Comparison of ENCODE assay signal across 15 cellular contexts in genomic region chr2:163717993-163718680, GRCh38. TPM values are rescaled to one million over a fixed set of nuclear protein-coding genes. Genes with fewer than 3 reads are reported as not detected.
DNase-seq lines count a peak whose midpoint lies in the region; ATAC-seq and TF ChIP-seq lines count a peak whose summit lies in the region.
"Had no signal": no experiment of that assay in that cellular context is flagged by ENCODE, and none has a peak within 500 bp of the region (broad histone marks: within the 10 kb centered on the region; RNA-seq: fewer than 3 reads in every experiment).

No MANE protein-coding gene starts in this region.

- H3K27ac ChIP-seq in coronary artery = peak overlapping the region in 1 of 2 donors; percentile 14
- no peak overlapping the region for H3K27ac ChIP-seq in A673 (ENCODE audit: low read depth, low read length, poor library complexity, severe bottlenecking)
- H3K27ac ChIP-seq: C4-2B had no signal

- H3K27me3 ChIP-seq in A673 (replicated peaks; ENCODE audit: insufficient read depth, low read depth, low read length, poor library complexity) = peaks cover 82% of the 10 kb centered on the region

- H3K4me3 Mint-ChIP-seq in nephron = no peak overlapping the region
- no peak overlapping the region for H3K4me3 Mint-ChIP-seq in naive thymus-derived CD8-positive, alpha-beta T cell
- H3K4me3 Mint-ChIP-seq: activated CD8-positive, alpha-beta T cell treated with anti-CD3 and anti-CD28 coated beads for 36 hours; activated naive CD4-positive, alpha-beta T cell treated with anti-CD3 and anti-CD28 coated beads, Interleukin-2, amount 50 U/mL, for 24 hours; dendritic cell treated with granulocyte-macrophage colony-stimulating factor and Interleukin-4, amounts not matched to agents 40 ng/mL and 50 ng/mL, for 4 days; T-helper 17 cell had no signal

- no peak for ATAC-seq in naive thymus-derived CD8-positive, alpha-beta T cell
- ATAC-seq in GM19455 (IDR thresholded peaks at IDR 0.05; ENCODE audit: unreplicated experiment) = no peak
- ATAC-seq: activated CD8-positive, alpha-beta T cell treated with anti-CD3 and anti-CD28 coated beads for 36 hours; stimulated activated naive CD8-positive, alpha-beta T cell treated with anti-CD3 and anti-CD28 coated beads, Interleukin-15, Interleukin-2, amounts not matched to agents 100 U/mL and 50 U/mL, for 24 hours; T-helper 17 cell had no signal

- POLR2A ChIA-PET in naive thymus-derived CD8-positive, alpha-beta T cell (lab: Charles Lee) = no interaction called here
- POLR2A ChIA-PET in A673 (lab: Charles Lee; ENCODE audit: low non-redundant PET) = no interaction called here

- H3K27ac Mint-ChIP-seq in nephron = peak overlapping the region in 2 of 3 experiments; percentile 10 to 50
- no peak overlapping the region for H3K27ac Mint-ChIP-seq in naive thymus-derived CD8-positive, alpha-beta T cell
- H3K27ac Mint-ChIP-seq: activated CD8-positive, alpha-beta T cell treated with anti-CD3 and anti-CD28 coated beads for 36 hours; activated naive CD4-positive, alpha-beta T cell treated with anti-CD3 and anti-CD28 coated beads, Interleukin-2, amount 50 U/mL, for 24 hours; dendritic cell treated with granulocyte-macrophage colony-stimulating factor and Interleukin-4, amounts not matched to agents 40 ng/mL and 50 ng/mL, for 4 days; T-helper 17 cell had no signal

- CTCF ChIA-PET in A673 (lab: Charles Lee) = no interaction called here

- H3K4me3 ChIP-seq in coronary artery = peak overlapping the region; percentile 31
- no peak overlapping the region for H3K4me3 ChIP-seq in A673 (ENCODE audit: low read depth, low read length, poor library complexity, severe bottlenecking)

- peak; percentile 85 for DNase-seq in DMS53 (lab: John Stamatoyannopoulos, UW)
- DNase-seq in NCI-H524 (lab: John Stamatoyannopoulos, UW) = peak; percentile 86 to 96
- no peak for DNase-seq in coronary artery (ENCODE audit: low spot score)
- DNase-seq in naive thymus-derived CD8-positive, alpha-beta T cell = no peak
- no peak for DNase-seq in activated CD8-positive, alpha-beta memory T cell treated with anti-CD3 and anti-CD28 coated beads, Interleukin-2, amount 50 U/mL, for 4 hours
- no peak for DNase-seq in A673 (ENCODE audit: low spot score)
- DNase-seq: activated CD8-positive, alpha-beta T cell treated with anti-CD3 and anti-CD28 coated beads for 36 hours; stimulated activated CD4-positive, alpha-beta T cell treated with anti-CD3 and anti-CD28 coated beads, Interleukin-2, amount 100 ng/mL, for 48 hours; stimulated activated naive CD8-positive, alpha-beta T cell treated with anti-CD3 and anti-CD28 coated beads, Interleukin-15, Interleukin-2, amounts not matched to agents 100 U/mL and 50 U/mL, for 24 hours; T-helper 17 cell had no signal

- H3K9me3 Mint-ChIP-seq in nephron = no peaks in the 10 kb centered on the region
- H3K9me3 Mint-ChIP-seq in naive thymus-derived CD8-positive, alpha-beta T cell = peaks cover 0 to 9% (median 2%) of the 10 kb centered on the region in 9 donors
- H3K9me3 Mint-ChIP-seq: activated CD8-positive, alpha-beta T cell treated with anti-CD3 and anti-CD28 coated beads for 36 hours; dendritic cell treated with granulocyte-macrophage colony-stimulating factor and Interleukin-4, amounts not matched to agents 40 ng/mL and 50 ng/mL, for 4 days had no signal

- intact Hi-C loops in A673 (cut with micrococcal nuclease; ENCODE audit: unreplicated experiment) = no loop called here

- H3K27me3 Mint-ChIP-seq in nephron (ENCODE audit: low read depth) = no peaks in the 10 kb centered on the region
- peaks cover 0 to 2% (median 0%) of the 10 kb centered on the region in 5 donors for H3K27me3 Mint-ChIP-seq in naive thymus-derived CD8-positive, alpha-beta T cell
- H3K27me3 Mint-ChIP-seq: activated CD8-positive, alpha-beta T cell treated with anti-CD3 and anti-CD28 coated beads for 36 hours; activated naive CD4-positive, alpha-beta T cell treated with anti-CD3 and anti-CD28 coated beads, Interleukin-2, amount 50 U/mL, for 24 hours; dendritic cell treated with granulocyte-macrophage colony-stimulating factor and Interleukin-4, amounts not matched to agents 40 ng/mL and 50 ng/mL, for 4 days; T-helper 17 cell had no signal

- peaks cover 1% of the 10 kb centered on the region for H3K36me3 Mint-ChIP-seq in nephron (ENCODE audit: low read depth)
- H3K36me3 Mint-ChIP-seq in naive thymus-derived CD8-positive, alpha-beta T cell = no peaks in the 10 kb centered on the region
- H3K36me3 Mint-ChIP-seq: activated naive CD4-positive, alpha-beta T cell treated with anti-CD3 and anti-CD28 coated beads, Interleukin-2, amount 50 U/mL, for 24 hours had no signal

- H3K4me1 Mint-ChIP-seq in nephron = peaks cover 39% of the 10 kb centered on the region
- H3K4me1 Mint-ChIP-seq in naive thymus-derived CD8-positive, alpha-beta T cell = no peaks in the 10 kb centered on the region
- H3K4me1 Mint-ChIP-seq: activated naive CD4-positive, alpha-beta T cell treated with anti-CD3 and anti-CD28 coated beads, Interleukin-2, amount 50 U/mL, for 24 hours; T-helper 17 cell had no signal

- no peaks in the 10 kb centered on the region for H3K4me1 ChIP-seq in A673 (ENCODE audit: insufficient read depth, low read length, poor library complexity, severe bottlenecking)

- TF ChIP-seq CTCF in coronary artery (IDR thresholded peaks at IDR 0.05) = no peak
- TF ChIP-seq CTCF in nephron (IDR thresholded peaks at IDR 0.05; ENCODE audit: unreplicated experiment in 3 of 3) = no peak
- TF ChIP-seq CTCF in A673 (conservative IDR thresholded peaks at IDR 0.05; ENCODE audit: low read depth, low read length) = no peak

- BruUV-seq in A673 (replicated peaks; lab: Mats Ljungman, UMichigan) = no TSS peak

- no peaks in the 10 kb centered on the region for H3K36me3 ChIP-seq in A673 (ENCODE audit: insufficient read depth, low read length, poor library complexity, severe bottlenecking)

- H3K9me3 ChIP-seq in A673 (ENCODE audit: low read depth, low read length, poor library complexity, severe bottlenecking) = no peaks in the 10 kb centered on the region

RNA-seq across cellular contexts. Expression of gene FIGN, which starts 17.7 kb away (rescaled TPM):
- not detected for total RNA-seq in naive thymus-derived CD8-positive, alpha-beta T cell
- not detected for polyA plus RNA-seq in naive thymus-derived CD8-positive, alpha-beta T cell
- 0.22 and 0.24 TPM in 2 replicates for total RNA-seq in A673 (2021)
- total RNA-seq: activated CD8-positive, alpha-beta T cell treated with anti-CD3 and anti-CD28 coated beads for 36 hours; T-helper 17 cell had no signal

Comparison
In these comparisons a context has a peak if more than half of its experiments do, and no peak if none do; other contexts are left out.
1. DNase-seq: peak in DMS53 (single experiment) and NCI-H524 (2 of 2); none in coronary artery (single experiment), naive thymus-derived CD8-positive, alpha-beta T cell (0 of 10), activated CD8-positive, alpha-beta memory T cell treated with anti-CD3 and anti-CD28 coated beads, Interleukin-2, amount 50 U/mL, for 4 hours (single experiment) and A673 (single experiment).
2. H3K27ac Mint-ChIP-seq: peak in nephron (2 of 3); none in naive thymus-derived CD8-positive, alpha-beta T cell (0 of 10).